In the genomic region with DNA sequence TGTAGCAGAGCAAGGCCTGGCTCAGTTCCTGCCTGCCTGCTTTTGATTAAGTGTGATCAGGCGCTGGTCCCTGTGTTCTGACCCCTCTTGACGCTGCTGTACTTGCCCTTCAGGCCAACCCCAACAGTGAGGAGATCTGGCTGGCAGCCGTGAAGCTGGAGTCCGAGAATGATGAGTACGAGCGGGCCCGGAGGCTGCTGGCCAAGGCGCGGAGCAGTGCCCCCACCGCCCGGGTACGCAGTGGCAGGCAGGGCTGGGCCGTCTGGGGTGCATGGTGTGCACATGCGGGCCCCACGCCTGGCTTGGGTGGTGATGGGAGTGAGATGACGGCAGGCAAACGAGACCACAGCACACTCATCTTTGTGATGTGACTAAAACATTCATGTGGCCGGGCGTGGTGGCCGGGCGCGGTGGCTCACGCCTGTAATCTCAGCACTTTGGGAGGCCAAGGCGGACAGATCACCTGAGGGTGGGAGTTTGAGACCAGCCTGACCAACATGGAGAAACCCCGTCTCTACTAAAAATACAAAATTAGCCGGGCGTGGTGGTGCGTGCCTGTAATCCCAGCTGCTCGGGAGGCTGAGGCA, we compare ENCODE assay signal across 21 cellular contexts. TPM values are rescaled to one million over a fixed set of nuclear protein-coding genes. Genes with fewer than 3 reads are reported as not detected.
"Had no signal": no experiment of that assay in that cellular context is flagged by ENCODE, and none has a peak within 500 bp of the region (broad histone marks: within the 10 kb centered on the region; RNA-seq: fewer than 3 reads in every experiment).

No MANE protein-coding gene starts in this region.

- H3K9me3 ChIP-seq: gastroesophageal sphincter, psoas muscle, sigmoid colon, stomach had no signal

- H3K27me3 ChIP-seq: gastroesophageal sphincter, sigmoid colon, stomach had no signal

- DNase-seq: cerebellar nuclear complex; effector memory CD8-positive, alpha-beta T cell; glutamatergic neuron; mammary epithelial cell; naive thymus-derived CD4-positive, alpha-beta T cell; nephron progenitor cell; psoas muscle; retina; sigmoid colon; stimulated activated CD4-positive, alpha-beta T cell treated with anti-CD3 and anti-CD28 coated beads, Interleukin-2, amount 100 ng/mL, for 24 hours; stimulated activated CD4-positive, alpha-beta T cell treated with anti-CD3 and anti-CD28 coated beads, Interleukin-4, amount 100 ng/mL, for 4 hours; stimulated activated naive CD4-positive, alpha-beta T cell; stomach; substantia nigra; trophoblast cell had no signal

- H3K4me1 ChIP-seq: gastroesophageal sphincter, psoas muscle had no signal

- H3K27ac ChIP-seq: gastroesophageal sphincter, psoas muscle, sigmoid colon, skin epidermis, stomach had no signal

- ATAC-seq: effector memory CD8-positive, alpha-beta T cell; gastroesophageal sphincter; naive thymus-derived CD4-positive, alpha-beta T cell; psoas muscle had no signal

- H3K4me3 ChIP-seq: gastroesophageal sphincter, psoas muscle, sigmoid colon, skin epidermis, stomach had no signal

RNA-seq across cellular contexts. Expression of gene SOX18, which starts 23.5 kb away (rescaled TPM):
- total RNA-seq: epithelial cell of proximal tubule, fibroblast of lung, fibroblast of villous mesenchyme, mononuclear cell had no signal
